1 cellular context compared by ENCODE assay signal in the genomic region with DNA sequence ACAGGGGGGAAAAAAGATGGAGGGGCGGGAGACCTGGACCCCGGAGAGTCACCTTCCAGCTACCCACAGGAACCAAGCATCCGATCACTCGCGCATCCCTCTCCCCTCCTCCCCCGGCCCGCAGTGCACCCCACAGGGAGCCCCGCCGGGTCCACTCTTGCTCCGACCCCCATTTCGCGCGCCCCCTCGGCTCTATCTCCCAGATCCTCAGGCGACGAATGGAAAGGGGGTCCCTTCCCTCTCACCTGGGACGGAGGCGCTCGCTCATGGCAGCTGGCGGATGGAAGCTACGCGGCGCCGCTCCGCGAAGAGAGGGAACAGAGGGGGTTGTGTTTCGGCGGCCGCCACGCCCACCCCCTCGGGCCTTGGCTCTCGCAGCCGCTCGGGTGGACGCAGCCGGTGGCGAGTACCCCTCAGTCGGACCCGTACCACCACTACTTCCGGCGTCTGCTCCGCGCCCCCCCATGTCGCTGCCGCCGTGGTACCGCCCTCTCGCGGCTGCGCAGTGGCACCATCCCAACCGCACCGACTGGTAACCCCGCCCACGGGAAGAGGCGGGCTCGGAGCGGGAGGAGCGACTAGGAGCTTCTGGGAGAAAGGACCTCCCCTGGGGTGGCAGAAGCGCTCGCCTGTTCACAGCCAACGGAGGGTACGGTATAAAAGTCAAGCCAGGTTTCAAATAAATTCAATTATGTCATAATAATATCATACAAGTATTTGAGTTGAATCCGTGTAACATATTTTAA.
TF ChIP-seq lines count a peak whose summit lies in the region.

No MANE protein-coding gene starts in this region.

TF ChIP-seq in HEK293, 187 proteins besides CTCF, POLR2A, EP300 and RAD21 (continued from another document and continues in another):
- TF ChIP-seq BCL11B (tag by site-specific recombination; IDR thresholded peaks at IDR 0.05; ENCODE audit: low read depth): peak; percentile 50; the same call in 1 of the 2 replicates
- TF ChIP-seq ZNF677 (tag by site-specific recombination; IDR thresholded peaks at IDR 0.05): no peak
- TF ChIP-seq ZNF426 (tag by site-specific recombination; IDR thresholded peaks at IDR 0.05): no peak
- TF ChIP-seq ZNF416 (tag by site-specific recombination; IDR thresholded peaks at IDR 0.05): no peak
- TF ChIP-seq ZNF473 (tag by site-specific recombination; IDR thresholded peaks at IDR 0.05): no peak
- TF ChIP-seq, protein P1, sequence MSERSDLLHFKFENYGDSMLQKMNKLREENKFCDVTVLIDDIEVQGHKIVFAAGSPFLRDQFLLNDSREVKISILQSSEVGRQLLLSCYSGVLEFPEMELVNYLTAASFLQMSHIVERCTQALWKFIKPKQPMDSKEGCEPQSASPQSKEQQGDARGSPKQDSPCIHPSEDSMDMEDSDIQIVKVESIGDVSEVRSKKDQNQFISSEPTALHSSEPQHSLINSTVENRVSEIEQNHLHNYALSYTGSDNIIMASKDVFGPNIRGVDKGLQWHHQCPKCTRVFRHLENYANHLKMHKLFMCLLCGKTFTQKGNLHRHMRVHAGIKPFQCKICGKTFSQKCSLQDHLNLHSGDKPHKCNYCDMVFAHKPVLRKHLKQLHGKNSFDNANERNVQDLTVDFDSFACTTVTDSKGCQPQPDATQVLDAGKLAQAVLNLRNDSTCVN (tag by site-specific recombination; optimal IDR thresholded peaks at IDR 0.05): peak; percentile 84
- TF ChIP-seq ZNF274 (IDR thresholded peaks at IDR 0.05; ENCODE audit: low read length): no peak
- no peak for TF ChIP-seq ZNF274 (tag by site-specific recombination; IDR thresholded peaks at IDR 0.05; ENCODE audit: borderline replicate concordance)
- TF ChIP-seq ZNF561 (tag by site-specific recombination; IDR thresholded peaks at IDR 0.05; ENCODE audit: borderline replicate concordance): no peak
- TF ChIP-seq GLI2 (tag by site-specific recombination; IDR thresholded peaks at IDR 0.05; ENCODE audit: borderline replicate concordance, low read depth): no peak
- TF ChIP-seq ZNF707 (tag by site-specific recombination; IDR thresholded peaks at IDR 0.05): no peak
- peak; percentile 64; the same call in 1 of the 2 replicates for TF ChIP-seq ZBTB20 (tag by site-specific recombination; IDR thresholded peaks at IDR 0.05)
- TF ChIP-seq ZSCAN23 (tag by site-specific recombination; IDR thresholded peaks at IDR 0.05): no peak
- TF ChIP-seq ZFP41 (tag by site-specific recombination; IDR thresholded peaks at IDR 0.05; ENCODE audit: borderline replicate concordance): no peak
- TF ChIP-seq FEZF1 (tag by site-specific recombination; IDR thresholded peaks at IDR 0.05): no peak
- TF ChIP-seq ZNF350 (tag by site-specific recombination; IDR thresholded peaks at IDR 0.05): no peak
- TF ChIP-seq SP3 (tag by site-specific recombination; IDR thresholded peaks at IDR 0.05): peak; percentile 97
- 0 out of 2 replicates have a peak, but pooled peaks have one; percentile 40 for TF ChIP-seq ZBTB1 (tag by site-specific recombination; IDR thresholded peaks at IDR 0.05)
- no peak for TF ChIP-seq ZNF239 (tag by site-specific recombination; IDR thresholded peaks at IDR 0.05)
- TF ChIP-seq, protein P2, sequence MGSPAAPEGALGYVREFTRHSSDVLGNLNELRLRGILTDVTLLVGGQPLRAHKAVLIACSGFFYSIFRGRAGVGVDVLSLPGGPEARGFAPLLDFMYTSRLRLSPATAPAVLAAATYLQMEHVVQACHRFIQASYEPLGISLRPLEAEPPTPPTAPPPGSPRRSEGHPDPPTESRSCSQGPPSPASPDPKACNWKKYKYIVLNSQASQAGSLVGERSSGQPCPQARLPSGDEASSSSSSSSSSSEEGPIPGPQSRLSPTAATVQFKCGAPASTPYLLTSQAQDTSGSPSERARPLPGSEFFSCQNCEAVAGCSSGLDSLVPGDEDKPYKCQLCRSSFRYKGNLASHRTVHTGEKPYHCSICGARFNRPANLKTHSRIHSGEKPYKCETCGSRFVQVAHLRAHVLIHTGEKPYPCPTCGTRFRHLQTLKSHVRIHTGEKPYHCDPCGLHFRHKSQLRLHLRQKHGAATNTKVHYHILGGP (tag by site-specific recombination; IDR thresholded peaks at IDR 0.05): no peak
- TF ChIP-seq ZBTB7A (tag by site-specific recombination; IDR thresholded peaks at IDR 0.05; ENCODE audit: low read depth): 0 out of 2 replicates have a peak, but pooled peaks have one; percentile 80
- TF ChIP-seq, protein P3, sequence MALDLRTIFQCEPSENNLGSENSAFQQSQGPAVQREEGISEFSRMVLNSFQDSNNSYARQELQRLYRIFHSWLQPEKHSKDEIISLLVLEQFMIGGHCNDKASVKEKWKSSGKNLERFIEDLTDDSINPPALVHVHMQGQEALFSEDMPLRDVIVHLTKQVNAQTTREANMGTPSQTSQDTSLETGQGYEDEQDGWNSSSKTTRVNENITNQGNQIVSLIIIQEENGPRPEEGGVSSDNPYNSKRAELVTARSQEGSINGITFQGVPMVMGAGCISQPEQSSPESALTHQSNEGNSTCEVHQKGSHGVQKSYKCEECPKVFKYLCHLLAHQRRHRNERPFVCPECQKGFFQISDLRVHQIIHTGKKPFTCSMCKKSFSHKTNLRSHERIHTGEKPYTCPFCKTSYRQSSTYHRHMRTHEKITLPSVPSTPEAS (tag by site-specific recombination; IDR thresholded peaks at IDR 0.05): no peak
- no peak for TF ChIP-seq SALL2 (tag by site-specific recombination; IDR thresholded peaks at IDR 0.05; ENCODE audit: borderline replicate concordance)
- no peak for TF ChIP-seq ZNF19 (tag by site-specific recombination; IDR thresholded peaks at IDR 0.05; ENCODE audit: low read depth)
- peak; percentile 29 for TF ChIP-seq ZNF366 (tag by site-specific recombination; conservative IDR thresholded peaks at IDR 0.05)
- no peak for TF ChIP-seq ZNF121 (tag by site-specific recombination; IDR thresholded peaks at IDR 0.05)
- TF ChIP-seq ZNF548 (tag by site-specific recombination; IDR thresholded peaks at IDR 0.05): no peak
- no peak; the same call in 1 of the 2 replicates for TF ChIP-seq OVOL3 (tag by site-specific recombination; IDR thresholded peaks at IDR 0.05)
- TF ChIP-seq ZNF214 (tag by site-specific recombination; IDR thresholded peaks at IDR 0.05; ENCODE audit: borderline replicate concordance): no peak
- TF ChIP-seq ZNF629 (tag by site-specific recombination; IDR thresholded peaks at IDR 0.05): peak; percentile 43; the same call in 1 of the 2 replicates
- no peak; the same call in 1 of the 2 replicates for TF ChIP-seq ZNF341 (tag by site-specific recombination; IDR thresholded peaks at IDR 0.05; ENCODE audit: low read depth)
- no peak for TF ChIP-seq TCF7L2 (IDR thresholded peaks at IDR 0.05; ENCODE audit: borderline replicate concordance, low read depth, low read length)
- peak; percentile 89 for TF ChIP-seq ZXDB (tag by site-specific recombination; IDR thresholded peaks at IDR 0.05)
- TF ChIP-seq SP2 (tag by site-specific recombination; IDR thresholded peaks at IDR 0.05): peak; percentile 98
- TF ChIP-seq, protein P4, sequence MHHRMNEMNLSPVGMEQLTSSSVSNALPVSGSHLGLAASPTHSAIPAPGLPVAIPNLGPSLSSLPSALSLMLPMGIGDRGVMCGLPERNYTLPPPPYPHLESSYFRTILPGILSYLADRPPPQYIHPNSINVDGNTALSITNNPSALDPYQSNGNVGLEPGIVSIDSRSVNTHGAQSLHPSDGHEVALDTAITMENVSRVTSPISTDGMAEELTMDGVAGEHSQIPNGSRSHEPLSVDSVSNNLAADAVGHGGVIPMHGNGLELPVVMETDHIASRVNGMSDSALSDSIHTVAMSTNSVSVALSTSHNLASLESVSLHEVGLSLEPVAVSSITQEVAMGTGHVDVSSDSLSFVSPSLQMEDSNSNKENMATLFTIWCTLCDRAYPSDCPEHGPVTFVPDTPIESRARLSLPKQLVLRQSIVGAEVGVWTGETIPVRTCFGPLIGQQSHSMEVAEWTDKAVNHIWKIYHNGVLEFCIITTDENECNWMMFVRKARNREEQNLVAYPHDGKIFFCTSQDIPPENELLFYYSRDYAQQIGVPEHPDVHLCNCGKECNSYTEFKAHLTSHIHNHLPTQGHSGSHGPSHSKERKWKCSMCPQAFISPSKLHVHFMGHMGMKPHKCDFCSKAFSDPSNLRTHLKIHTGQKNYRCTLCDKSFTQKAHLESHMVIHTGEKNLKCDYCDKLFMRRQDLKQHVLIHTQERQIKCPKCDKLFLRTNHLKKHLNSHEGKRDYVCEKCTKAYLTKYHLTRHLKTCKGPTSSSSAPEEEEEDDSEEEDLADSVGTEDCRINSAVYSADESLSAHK (tag by site-specific recombination; IDR thresholded peaks at IDR 0.05): no peak
- TF ChIP-seq ZNF530 (tag by site-specific recombination; IDR thresholded peaks at IDR 0.05; ENCODE audit: low read depth): no peak
- no peak for TF ChIP-seq ZNF146 (tag by site-specific recombination; IDR thresholded peaks at IDR 0.05)
- TF ChIP-seq ZNF610 (tag by site-specific recombination; IDR thresholded peaks at IDR 0.05; ENCODE audit: borderline replicate concordance): peak; percentile 85
- TF ChIP-seq, protein P5, sequence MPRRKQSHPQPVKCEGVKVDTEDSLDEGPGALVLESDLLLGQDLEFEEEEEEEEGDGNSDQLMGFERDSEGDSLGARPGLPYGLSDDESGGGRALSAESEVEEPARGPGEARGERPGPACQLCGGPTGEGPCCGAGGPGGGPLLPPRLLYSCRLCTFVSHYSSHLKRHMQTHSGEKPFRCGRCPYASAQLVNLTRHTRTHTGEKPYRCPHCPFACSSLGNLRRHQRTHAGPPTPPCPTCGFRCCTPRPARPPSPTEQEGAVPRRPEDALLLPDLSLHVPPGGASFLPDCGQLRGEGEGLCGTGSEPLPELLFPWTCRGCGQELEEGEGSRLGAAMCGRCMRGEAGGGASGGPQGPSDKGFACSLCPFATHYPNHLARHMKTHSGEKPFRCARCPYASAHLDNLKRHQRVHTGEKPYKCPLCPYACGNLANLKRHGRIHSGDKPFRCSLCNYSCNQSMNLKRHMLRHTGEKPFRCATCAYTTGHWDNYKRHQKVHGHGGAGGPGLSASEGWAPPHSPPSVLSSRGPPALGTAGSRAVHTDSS (tag by site-specific recombination; IDR thresholded peaks at IDR 0.05): no peak
- TF ChIP-seq ZNF202 (tag by site-specific recombination; IDR thresholded peaks at IDR 0.05; ENCODE audit: borderline replicate concordance): no peak
- TF ChIP-seq, protein P6, sequence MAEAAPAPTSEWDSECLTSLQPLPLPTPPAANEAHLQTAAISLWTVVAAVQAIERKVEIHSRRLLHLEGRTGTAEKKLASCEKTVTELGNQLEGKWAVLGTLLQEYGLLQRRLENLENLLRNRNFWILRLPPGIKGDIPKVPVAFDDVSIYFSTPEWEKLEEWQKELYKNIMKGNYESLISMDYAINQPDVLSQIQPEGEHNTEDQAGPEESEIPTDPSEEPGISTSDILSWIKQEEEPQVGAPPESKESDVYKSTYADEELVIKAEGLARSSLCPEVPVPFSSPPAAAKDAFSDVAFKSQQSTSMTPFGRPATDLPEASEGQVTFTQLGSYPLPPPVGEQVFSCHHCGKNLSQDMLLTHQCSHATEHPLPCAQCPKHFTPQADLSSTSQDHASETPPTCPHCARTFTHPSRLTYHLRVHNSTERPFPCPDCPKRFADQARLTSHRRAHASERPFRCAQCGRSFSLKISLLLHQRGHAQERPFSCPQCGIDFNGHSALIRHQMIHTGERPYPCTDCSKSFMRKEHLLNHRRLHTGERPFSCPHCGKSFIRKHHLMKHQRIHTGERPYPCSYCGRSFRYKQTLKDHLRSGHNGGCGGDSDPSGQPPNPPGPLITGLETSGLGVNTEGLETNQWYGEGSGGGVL (tag by site-specific recombination; IDR thresholded peaks at IDR 0.05): peak; percentile 89
- TF ChIP-seq ZNF624 (tag by site-specific recombination; IDR thresholded peaks at IDR 0.05): no peak
- TF ChIP-seq GLIS1 (tag by site-specific recombination; IDR thresholded peaks at IDR 0.05): peak; percentile 88
- TF ChIP-seq, protein P7, sequence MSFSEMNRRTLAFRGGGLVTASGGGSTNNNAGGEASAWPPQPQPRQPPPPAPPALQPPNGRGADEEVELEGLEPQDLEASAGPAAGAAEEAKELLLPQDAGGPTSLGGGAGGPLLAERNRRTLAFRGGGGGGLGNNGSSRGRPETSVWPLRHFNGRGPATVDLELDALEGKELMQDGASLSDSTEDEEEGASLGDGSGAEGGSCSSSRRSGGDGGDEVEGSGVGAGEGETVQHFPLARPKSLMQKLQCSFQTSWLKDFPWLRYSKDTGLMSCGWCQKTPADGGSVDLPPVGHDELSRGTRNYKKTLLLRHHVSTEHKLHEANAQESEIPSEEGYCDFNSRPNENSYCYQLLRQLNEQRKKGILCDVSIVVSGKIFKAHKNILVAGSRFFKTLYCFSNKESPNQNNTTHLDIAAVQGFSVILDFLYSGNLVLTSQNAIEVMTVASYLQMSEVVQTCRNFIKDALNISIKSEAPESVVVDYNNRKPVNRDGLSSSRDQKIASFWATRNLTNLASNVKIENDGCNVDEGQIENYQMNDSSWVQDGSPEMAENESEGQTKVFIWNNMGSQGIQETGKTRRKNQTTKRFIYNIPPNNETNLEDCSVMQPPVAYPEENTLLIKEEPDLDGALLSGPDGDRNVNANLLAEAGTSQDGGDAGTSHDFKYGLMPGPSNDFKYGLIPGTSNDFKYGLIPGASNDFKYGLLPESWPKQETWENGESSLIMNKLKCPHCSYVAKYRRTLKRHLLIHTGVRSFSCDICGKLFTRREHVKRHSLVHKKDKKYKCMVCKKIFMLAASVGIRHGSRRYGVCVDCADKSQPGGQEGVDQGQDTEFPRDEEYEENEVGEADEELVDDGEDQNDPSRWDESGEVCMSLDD (tag by site-specific recombination; IDR thresholded peaks at IDR 0.05): peak; percentile 97
- no peak for TF ChIP-seq ZNF664 (tag by site-specific recombination; IDR thresholded peaks at IDR 0.05)
- no peak for TF ChIP-seq ZNF747 (tag by site-specific recombination; IDR thresholded peaks at IDR 0.05)
- TF ChIP-seq ZNF529 (tag by site-specific recombination; IDR thresholded peaks at IDR 0.05; ENCODE audit: insufficient replicate concordance): no peak
- no peak for TF ChIP-seq ZNF324 (tag by site-specific recombination; IDR thresholded peaks at IDR 0.05)
- 0 out of 2 replicates have a peak, but pooled peaks have one; percentile 6 for TF ChIP-seq ZNF623 (tag by site-specific recombination; IDR thresholded peaks at IDR 0.05)
- TF ChIP-seq RBAK (tag by site-specific recombination; IDR thresholded peaks at IDR 0.05): no peak
- TF ChIP-seq, protein P8, sequence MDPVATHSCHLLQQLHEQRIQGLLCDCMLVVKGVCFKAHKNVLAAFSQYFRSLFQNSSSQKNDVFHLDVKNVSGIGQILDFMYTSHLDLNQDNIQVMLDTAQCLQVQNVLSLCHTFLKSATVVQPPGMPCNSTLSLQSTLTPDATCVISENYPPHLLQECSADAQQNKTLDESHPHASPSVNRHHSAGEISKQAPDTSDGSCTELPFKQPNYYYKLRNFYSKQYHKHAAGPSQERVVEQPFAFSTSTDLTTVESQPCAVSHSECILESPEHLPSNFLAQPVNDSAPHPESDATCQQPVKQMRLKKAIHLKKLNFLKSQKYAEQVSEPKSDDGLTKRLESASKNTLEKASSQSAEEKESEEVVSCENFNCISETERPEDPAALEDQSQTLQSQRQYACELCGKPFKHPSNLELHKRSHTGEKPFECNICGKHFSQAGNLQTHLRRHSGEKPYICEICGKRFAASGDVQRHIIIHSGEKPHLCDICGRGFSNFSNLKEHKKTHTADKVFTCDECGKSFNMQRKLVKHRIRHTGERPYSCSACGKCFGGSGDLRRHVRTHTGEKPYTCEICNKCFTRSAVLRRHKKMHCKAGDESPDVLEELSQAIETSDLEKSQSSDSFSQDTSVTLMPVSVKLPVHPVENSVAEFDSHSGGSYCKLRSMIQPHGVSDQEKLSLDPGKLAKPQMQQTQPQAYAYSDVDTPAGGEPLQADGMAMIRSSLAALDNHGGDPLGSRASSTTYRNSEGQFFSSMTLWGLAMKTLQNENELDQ (tag by site-specific recombination; IDR thresholded peaks at IDR 0.05; ENCODE audit: low read depth): no peak
- no peak for TF ChIP-seq ZNF37A (tag by site-specific recombination; IDR thresholded peaks at IDR 0.05)
